In the genomic region with DNA sequence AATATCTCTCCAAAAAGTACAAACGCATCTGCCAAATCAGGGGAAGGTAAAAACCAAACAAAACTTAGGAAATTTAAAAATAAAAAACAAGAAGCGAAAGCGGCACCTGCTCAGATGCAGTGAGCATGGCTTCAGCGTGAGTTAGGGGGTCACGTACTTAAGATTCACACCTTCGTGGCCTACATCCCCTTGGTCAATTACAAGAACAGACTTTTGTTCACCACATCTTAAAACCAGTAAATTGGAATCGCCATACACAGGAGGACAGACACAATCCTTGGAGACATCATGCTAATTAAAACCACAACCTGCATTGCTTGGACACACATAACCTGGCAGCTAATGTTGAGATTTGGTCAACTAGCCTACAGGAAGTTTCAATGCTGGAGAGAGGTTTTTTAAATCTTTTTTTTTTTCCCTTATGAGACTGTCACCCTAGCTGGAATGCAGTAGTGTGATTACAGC, we compare ENCODE assay signal across 9 cellular contexts. TPM values are rescaled to one million over a fixed set of nuclear protein-coding genes. Genes with fewer than 3 reads are reported as not detected.
DNase-seq lines count a peak whose midpoint lies in the region; ATAC-seq and TF ChIP-seq lines count a peak whose summit lies in the region.
"Had no signal": no experiment of that assay in that cellular context is flagged by ENCODE, and none has a peak within 500 bp of the region (broad histone marks: within the 10 kb centered on the region; RNA-seq: fewer than 3 reads in every experiment).

No MANE protein-coding gene starts in this region.

- TF ChIP-seq CTCF in omental fat pad (IDR thresholded peaks at IDR 0.05) = no peak

- ATAC-seq in GM19351 (IDR thresholded peaks at IDR 0.05; ENCODE audit: unreplicated experiment) (peak; percentile 49), HG02763 (IDR thresholded peaks at IDR 0.05; ENCODE audit: unreplicated experiment) (peak; percentile 58), HG03521 (IDR thresholded peaks at IDR 0.05; ENCODE audit: unreplicated experiment) (peak; percentile 50), omental fat pad (ENCODE audit: low FRiP score) (no peak)
- ATAC-seq: WTC11 had no signal

- DNase-seq in AML-193 (lab: John Stamatoyannopoulos, UW) (no peak), ureter (ENCODE audit: low spot score) (no peak), omental fat pad (ENCODE audit: low spot score) (no peak), Kasumi-1 (lab: John Stamatoyannopoulos, UW) (no peak)
- DNase-seq: NCI-H2081 treated with DMSO at 0.1 percent for 48 hours had no signal

RNA-seq across cellular contexts. Expression of a gene that starts 12.5 kb away (rescaled TPM):
- total RNA-seq in ureter (100 TPM), omental fat pad (10 to 100 TPM; 15.8 to 29.9 (median 21.4) TPM)

RNA-seq across cellular contexts. Expression of a gene that starts 38.7 kb away (rescaled TPM):
- 28.3 TPM for total RNA-seq in ureter
- 10 to 100 TPM; 21.4 to 33.5 (median 25.6) TPM for total RNA-seq in omental fat pad
